In genomic region chr19:3135961-3136683, GRCh38 we compare ENCODE assay signal across 8 cellular contexts. TPM values are rescaled to one million over a fixed set of nuclear protein-coding genes. Genes with fewer than 3 reads are reported as not detected.
DNase-seq lines count a peak whose midpoint lies in the region; ATAC-seq and TF ChIP-seq lines count a peak whose summit lies in the region.

Gene GNA15, plus strand, starts transcription at chr19:3136033. Its CDS starts 418 bp downstream, at chr19:3136451.

- ATAC-seq in psoas muscle (no peak), HG02588 (IDR thresholded peaks at IDR 0.05; ENCODE audit: unreplicated experiment) (no peak)

- 71 to 72% (median 72%) methylated on average over 36 to 40 of the region's 40 CpGs for WGBS in psoas muscle, 3 donors

- H3K4me3 ChIP-seq in GM12875 (ENCODE audit: low read depth, low read length) (peak within 1 kb of the TSS; percentile 90), psoas muscle (peak within 1 kb of the TSS; percentile 48)

- DNase-seq in RWPE1 (ENCODE audit: low spot score) (peak; percentile 75), psoas muscle (no peak), middle frontal gyrus (ENCODE audit: extremely low spot score, low spot score) (no peak), dermis blood vessel endothelial cell (no peak), AG20443 (ENCODE audit: low spot score) (no peak)

- no peaks in the 10 kb centered on the region for H3K4me1 ChIP-seq in psoas muscle

- no peaks in the 10 kb centered on the region for H3K9me3 ChIP-seq in psoas muscle

- peaks cover 0 to 2% (median 0%) of the 10 kb centered on the region in 3 donors for H3K27me3 ChIP-seq in psoas muscle (ENCODE audit: insufficient read depth in 3 of 3, low read length in 2 of 3)

- intact Hi-C loops in psoas muscle (cut with DNase I), result no loop called here

- CTCF ChIA-PET in RWPE1 (lab: Yijun Ruan, JAX), result interaction anchor here (0.7 to 0.9 kb wide), 3 partner anchors 10 to 61 kb away, joined by 3 to 5 read pairs (median 3); no protein-coding TSS in a partner anchor

- TF ChIP-seq CTCF in GM12875 (IDR thresholded peaks at IDR 0.05; ENCODE audit: borderline replicate concordance, insufficient read depth, low read depth, low read length) (no peak), RWPE1 (conservative IDR thresholded peaks at IDR 0.05; ENCODE audit: low read depth) (no peak), psoas muscle (IDR thresholded peaks at IDR 0.05) (no peak)

- POLR2A ChIA-PET in RWPE1 (lab: Yijun Ruan, JAX; ENCODE audit: low non-redundant PET), result no interaction called here

- H3K27ac ChIP-seq in RWPE1 (peak within 1 kb of the TSS; percentile 92), cingulate gyrus (ENCODE audit: low read depth, low read length) (peak within 1 kb of the TSS; percentile 19), psoas muscle (no peak within 1 kb of the TSS)

- no peaks in the 10 kb centered on the region for H3K36me3 ChIP-seq in psoas muscle (ENCODE audit: insufficient read depth in 1 of 2, low read depth in 1 of 2)

RNA-seq across cellular contexts. Expression of gene GNA15, which starts in this region (rescaled TPM):
- total RNA-seq in psoas muscle, result 1 to 10 TPM in 3 of 4 donors, under 1 TPM in 1; 0.91 to 1.9 (median 1.3) TPM
- under 1 TPM; 0.18 to 0.56 (median 0.31) TPM for polyA plus RNA-seq in psoas muscle
- under 0.01 and 0.23 TPM in 2 replicates for total RNA-seq in dermis blood vessel endothelial cell
